Comparison of ENCODE assay signal across 8 cellular contexts in the genomic region with DNA sequence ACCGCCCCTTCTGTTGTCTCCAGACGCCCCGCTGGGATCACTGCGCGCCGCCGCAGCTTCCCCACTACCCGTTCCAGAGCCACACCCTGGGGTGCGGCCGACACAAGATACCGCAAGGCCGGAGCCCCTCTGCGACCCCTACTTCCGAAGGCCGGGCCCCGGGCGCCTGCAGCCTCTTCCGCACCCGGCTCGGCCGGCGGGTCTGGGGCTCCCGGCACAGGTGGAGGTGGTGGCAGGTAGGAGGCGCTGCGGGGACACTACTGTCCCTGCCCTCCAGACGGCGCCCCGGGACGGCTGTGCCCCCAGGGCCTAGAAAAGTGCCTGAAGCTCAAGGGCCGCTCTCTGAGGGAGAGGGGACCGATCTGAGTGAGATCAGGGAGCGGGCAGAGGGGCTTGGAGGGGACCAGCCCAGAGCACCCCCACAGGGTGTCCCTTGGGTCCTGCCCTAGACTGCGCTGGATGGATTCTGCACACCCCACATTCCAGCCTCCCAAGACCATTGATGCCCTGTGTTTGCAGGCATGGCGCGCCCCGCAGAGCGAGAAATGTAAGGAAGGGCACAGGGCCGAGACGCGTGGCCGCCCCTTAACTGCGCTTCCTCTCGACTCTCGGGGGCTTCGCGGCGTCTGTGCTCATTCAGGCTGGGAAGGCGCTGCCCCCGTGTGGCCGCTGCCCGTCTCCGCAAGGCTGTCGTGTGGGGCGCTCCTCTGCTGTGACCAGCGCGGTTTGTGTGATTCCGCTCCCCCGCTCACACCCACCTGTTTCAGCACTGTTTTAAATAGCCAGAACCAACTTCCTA.
DNase-seq lines count a peak whose midpoint lies in the region.

No MANE protein-coding gene starts in this region.

- H3K4me1 Mint-ChIP-seq in activated naive CD4-positive, alpha-beta T cell treated with anti-CD3 and anti-CD28 coated beads, Interleukin-2, amount 10 ng/mL, durations not matched to agents 7 days and 5 days = peaks cover 17% of the 10 kb centered on the region

- no peaks in the 10 kb centered on the region for H3K9me2 ChIP-seq in GM23248 (ENCODE audit: insufficient read depth)

- CTCF ChIA-PET in activated naive CD4-positive, alpha-beta T cell treated with anti-CD3 and anti-CD28 coated beads, Interleukin-2, amount 10 ng/mL, durations not matched to agents 7 days and 5 days (lab: Charles Lee) = interaction anchor here (0.5 to 3.5 kb wide), 8 partner anchors 10 to 364 kb away, joined by 3 to 16 read pairs (median 5); no protein-coding TSS in a partner anchor

- H4K20me1 ChIP-seq in GM23248 (ENCODE audit: insufficient read depth) = no peaks in the 10 kb centered on the region

- H3K27ac ChIP-seq in GM23248 = peak overlapping the region; percentile 80
- H3K27ac ChIP-seq in subcutaneous abdominal adipose tissue (ENCODE audit: low read depth, low read length) = no peak overlapping the region

- H3K36me3 ChIP-seq in GM23248 (ENCODE audit: low read depth) = no peaks in the 10 kb centered on the region
- H3K36me3 ChIP-seq in subcutaneous abdominal adipose tissue (ENCODE audit: control insufficient read depth in 5 of 5, insufficient read depth in 5 of 5, low read length in 5 of 5) = no peaks in the 10 kb centered on the region

- H3K4me3 ChIP-seq in GM23248 (peak overlapping the region; percentile 73), subcutaneous abdominal adipose tissue (ENCODE audit: low read depth in 1 of 5, low read length in 5 of 5) (peak overlapping the region; percentile 32 to 82 (median 71))

- no peaks in the 10 kb centered on the region for H3K9me3 ChIP-seq in GM23248 (ENCODE audit: low read depth)
- peaks cover 0 to 5% (median 5%) of the 10 kb centered on the region in 5 donors for H3K9me3 ChIP-seq in subcutaneous abdominal adipose tissue (ENCODE audit: control insufficient read depth in 5 of 5, low read length in 5 of 5)

- peaks cover 3% of the 10 kb centered on the region for H3K9me3 Mint-ChIP-seq in activated naive CD4-positive, alpha-beta T cell treated with anti-CD3 and anti-CD28 coated beads, Interleukin-2, amount 10 ng/mL, durations not matched to agents 7 days and 5 days

- H3K27me3 ChIP-seq in GM23248 (replicated peaks; ENCODE audit: insufficient read depth) (no peaks in the 10 kb centered on the region), subcutaneous abdominal adipose tissue (ENCODE audit: control insufficient read depth in 5 of 5, insufficient read depth in 4 of 5, low read length in 5 of 5) (peaks cover 0 to 3% (median 0%) of the 10 kb centered on the region in 5 donors)

- H3K4me3 Mint-ChIP-seq in activated naive CD4-positive, alpha-beta T cell treated with anti-CD3 and anti-CD28 coated beads, Interleukin-2, amount 10 ng/mL, durations not matched to agents 7 days and 5 days = peak overlapping the region; percentile 66

- H3K4me2 ChIP-seq in GM23248 (ENCODE audit: unreplicated experiment) = peak overlapping the region; percentile 83

- no peaks in the 10 kb centered on the region for H3K79me2 ChIP-seq in GM23248 (ENCODE audit: insufficient read depth)

- DNase-seq in DMS53 (lab: John Stamatoyannopoulos, UW) (peak; percentile 88), GM23248 (peak; percentile 95), LHCN-M2 (ENCODE audit: low read depth) (peak; percentile 88), SK-N-DZ (ENCODE audit: low spot score) (peak; percentile 81), glomerular visceral epithelial cell (ENCODE audit: extremely low spot score) (peak; percentile 77), nucleus accumbens (lab: John Stamatoyannopoulos, UW) (peak in 44 of 56 donors; percentile 14 to 79 (median 36))
- peak; percentile 75 for DNase-seq in activated naive CD4-positive, alpha-beta T cell treated with anti-CD3 and anti-CD28 coated beads, Interleukin-2, amount 10 ng/mL, durations not matched to agents 7 days and 5 days

- peaks cover 33% of the 10 kb centered on the region for H3F3A ChIP-seq in GM23248 (ENCODE audit: insufficient read depth)

- H3K9ac ChIP-seq in GM23248 = peak overlapping the region; percentile 90
- H3K9ac ChIP-seq in subcutaneous abdominal adipose tissue (ENCODE audit: low read length in 5 of 5) = peak overlapping the region in 4 of 5 donors; percentile 66 to 74 (median 68)

- in situ Hi-C loops in GM23248 (cut with MboI) = loop anchor here (10.0 kb wide), 1 partner anchor 292 kb away; the partner anchor contains the start of gene ANTXR1

- WGBS in GM23248 (ENCODE audit: low coverage in 1 of 2, low lambda C conversion rate in 2 of 2, missing lambda C conversion rate in 2 of 2), 2 experiments = 1% methylated on average over 34 to 57 of the region's 58 CpGs

- peaks cover 5% of the 10 kb centered on the region for H3K36me3 Mint-ChIP-seq in activated naive CD4-positive, alpha-beta T cell treated with anti-CD3 and anti-CD28 coated beads, Interleukin-2, amount 10 ng/mL, durations not matched to agents 7 days and 5 days

- H2AFZ ChIP-seq in GM23248 = peak overlapping the region; percentile 61

- peaks cover 68% of the 10 kb centered on the region for H3K27me3 Mint-ChIP-seq in activated naive CD4-positive, alpha-beta T cell treated with anti-CD3 and anti-CD28 coated beads, Interleukin-2, amount 10 ng/mL, durations not matched to agents 7 days and 5 days

- H3K27ac Mint-ChIP-seq in activated naive CD4-positive, alpha-beta T cell treated with anti-CD3 and anti-CD28 coated beads, Interleukin-2, amount 10 ng/mL, durations not matched to agents 7 days and 5 days = peak overlapping the region; percentile 9

- H3K4me1 ChIP-seq in GM23248 (ENCODE audit: insufficient read depth) = peaks cover 38% of the 10 kb centered on the region
- H3K4me1 ChIP-seq in subcutaneous abdominal adipose tissue (ENCODE audit: control insufficient read depth in 5 of 5, insufficient read depth in 5 of 5, low read length in 5 of 5) = peaks cover 18 to 57% (median 46%) of the 10 kb centered on the region in 5 donors

Comparison
In these comparisons a context has a peak if more than half of its experiments do, and no peak if none do; other contexts are left out.
1. DNase-seq: peak in every context shown above with its lines; median percentile 95 in GM23248; 88 in DMS53; 88 in LHCN-M2; 81 in SK-N-DZ; 77 in glomerular visceral epithelial cell; 75 in activated naive CD4-positive, alpha-beta T cell treated with anti-CD3 and anti-CD28 coated beads, Interleukin-2, amount 10 ng/mL, durations not matched to agents 7 days and 5 days; 36 in nucleus accumbens.